ENCODE assay signal across 18 cellular contexts in the genomic region with DNA sequence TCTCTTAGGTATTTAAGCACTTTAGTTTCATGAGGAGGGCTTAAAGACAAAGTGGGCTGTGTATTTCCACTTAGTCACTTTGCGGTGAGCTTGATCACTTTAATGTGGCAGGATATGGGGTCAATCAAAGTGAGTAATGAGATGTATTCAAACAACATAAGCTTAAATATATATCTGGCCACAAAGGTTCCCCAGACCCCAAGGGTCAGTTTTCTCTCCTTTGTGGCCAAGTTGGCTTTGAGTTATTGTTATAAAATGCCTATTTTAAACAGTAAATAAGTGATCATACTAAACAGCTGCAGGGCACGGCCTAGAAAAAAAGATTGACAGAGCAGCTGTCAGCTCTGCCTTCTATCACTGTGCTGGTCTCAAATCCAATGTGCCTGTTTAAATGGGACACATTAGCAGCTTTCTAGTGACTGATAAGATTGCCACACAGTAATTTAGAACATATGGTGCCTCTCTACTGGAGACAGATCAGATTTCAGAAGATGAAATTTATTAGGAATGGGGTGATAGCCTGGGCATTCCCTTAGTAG.
A peak's percentile ranks its signal among the peaks of the same experiment; 100 is the strongest.
DNase-seq lines count a peak whose midpoint lies in the region; ATAC-seq and TF ChIP-seq lines count a peak whose summit lies in the region.
"Had no signal": no experiment of that assay in that cellular context is flagged by ENCODE, and none has a peak within 500 bp of the region (broad histone marks: within the 10 kb centered on the region; RNA-seq: fewer than 3 reads in every experiment).

No MANE protein-coding gene starts in this region.

- H3K9ac ChIP-seq in BLaER1 (no peak overlapping the region), mesenchymal stem cell (ENCODE audit: low read length) (no peak overlapping the region)

- no peaks in the 10 kb centered on the region for H3K9me3 ChIP-seq in BLaER1
- H3K9me3 ChIP-seq in mesenchymal stem cell (ENCODE audit: control insufficient read depth, low read length) = no peaks in the 10 kb centered on the region
- H3K9me3 ChIP-seq: pancreas, thoracic aorta had no signal

- H2BK15ac ChIP-seq in mesenchymal stem cell (ENCODE audit: low read depth, poor library complexity, severe bottlenecking) = no peak overlapping the region

- H3K27me3 Mint-ChIP-seq in activated CD8-positive, alpha-beta T cell treated with anti-CD3 and anti-CD28 coated beads for 36 hours = peaks cover 16% of the 10 kb centered on the region
- H3K27me3 Mint-ChIP-seq: activated CD4-positive, alpha-beta T cell treated with anti-CD3 and anti-CD28 coated beads, Interleukin-2, amount 10 ng/mL, durations not matched to agents 7 days and 5 days had no signal

- no peak overlapping the region for H2BK5ac ChIP-seq in mesenchymal stem cell (ENCODE audit: low read depth, low read length, poor library complexity, severe bottlenecking)

- no peaks in the 10 kb centered on the region for H3K79me1 ChIP-seq in mesenchymal stem cell (replicated peaks; ENCODE audit: low read length, poor library complexity, severe bottlenecking)

- H4K20me1 ChIP-seq in BLaER1 = no peaks in the 10 kb centered on the region

- DNase-seq in LoVo (ENCODE audit: low spot score) (peak; percentile 55), mesenchymal stem cell (peak; percentile 40)
- DNase-seq in activated CD8-positive, alpha-beta T cell treated with anti-CD3 and anti-CD28 coated beads for 36 hours = peak; percentile 53
- DNase-seq in stimulated activated CD4-positive, alpha-beta T cell treated with anti-CD3 and anti-CD28 coated beads, Interleukin-4, amount 100 ng/mL, for 4 hours = no peak
- DNase-seq: activated CD4-positive, alpha-beta T cell treated with anti-CD3 and anti-CD28 coated beads, Interleukin-2, amount 10 ng/mL, durations not matched to agents 7 days and 5 days; anterior cingulate cortex; DMS153; midbrain; NCI-H345; pancreas; PC-9 had no signal

- H3K4me1 Mint-ChIP-seq in activated CD8-positive, alpha-beta T cell treated with anti-CD3 and anti-CD28 coated beads for 36 hours (ENCODE audit: low read depth) = peaks cover 11% of the 10 kb centered on the region
- H3K4me1 Mint-ChIP-seq: activated CD4-positive, alpha-beta T cell treated with anti-CD3 and anti-CD28 coated beads, Interleukin-2, amount 10 ng/mL, durations not matched to agents 7 days and 5 days; activated T-helper 17 cell treated with anti-CD3 and anti-CD28 coated beads, Interleukin-2, amount 50 U/mL, for 72 hours had no signal

- no peak overlapping the region for H2AK5ac ChIP-seq in mesenchymal stem cell (ENCODE audit: low read length, severe bottlenecking)

- POLR2A ChIA-PET in activated CD8-positive, alpha-beta T cell treated with anti-CD3 and anti-CD28 coated beads for 36 hours (lab: Charles Lee) = no interaction called here

- ATAC-seq in activated CD8-positive, alpha-beta T cell treated with anti-CD3 and anti-CD28 coated beads for 36 hours = peak; percentile 65
- no peak for ATAC-seq in GM21423 (IDR thresholded peaks at IDR 0.05; ENCODE audit: unreplicated experiment)
- no peak for ATAC-seq in GM21737 (IDR thresholded peaks at IDR 0.05; ENCODE audit: unreplicated experiment)
- no peak for ATAC-seq in HG03457 (IDR thresholded peaks at IDR 0.05; ENCODE audit: unreplicated experiment)
- ATAC-seq: activated T-helper 17 cell treated with anti-CD3 and anti-CD28 coated beads, Interleukin-2, amount 50 U/mL, for 72 hours; pancreas had no signal

- CTCF ChIA-PET in activated CD8-positive, alpha-beta T cell treated with anti-CD3 and anti-CD28 coated beads for 36 hours (lab: Charles Lee) = interaction anchor here (0.6 kb wide), 1 partner anchor 49 kb away, joined by 3 read pairs; no protein-coding TSS in a partner anchor

- H3K4me2 ChIP-seq in BLaER1 (peak overlapping the region; percentile 49), mesenchymal stem cell (ENCODE audit: low read length, poor library complexity, severe bottlenecking) (no peak overlapping the region)
- H3K4me2 ChIP-seq: PC-9 had no signal

- H3K36me3 ChIP-seq in BLaER1 = no peaks in the 10 kb centered on the region
- no peaks in the 10 kb centered on the region for H3K36me3 ChIP-seq in mesenchymal stem cell (ENCODE audit: control insufficient read depth in 1 of 2, insufficient read depth in 2 of 2, low read depth in 1 of 2, low read length in 2 of 2)
- H3K36me3 ChIP-seq: pancreas, thoracic aorta had no signal

- H3K27ac ChIP-seq in BLaER1 (no peak overlapping the region), mesenchymal stem cell (ENCODE audit: low read length, poor library complexity, severe bottlenecking) (no peak overlapping the region)
- H3K27ac ChIP-seq: pancreas, PC-9, thoracic aorta had no signal

- 0% methylated on average over 1 of the region's 2 CpGs for WGBS in mesenchymal stem cell

- no peak for TF ChIP-seq CTCF in activated CD8-positive, alpha-beta T cell treated with anti-CD3 and anti-CD28 coated beads for 36 hours (IDR thresholded peaks at IDR 0.05)

- no peak overlapping the region for H2AFZ ChIP-seq in mesenchymal stem cell (ENCODE audit: low read depth, low read length)
- H2AFZ ChIP-seq: PC-9 had no signal

- H3K4me3 Mint-ChIP-seq in activated CD8-positive, alpha-beta T cell treated with anti-CD3 and anti-CD28 coated beads for 36 hours = no peak overlapping the region
- H3K4me3 Mint-ChIP-seq: activated CD4-positive, alpha-beta T cell treated with anti-CD3 and anti-CD28 coated beads, Interleukin-2, amount 10 ng/mL, durations not matched to agents 7 days and 5 days; activated T-helper 17 cell treated with anti-CD3 and anti-CD28 coated beads, Interleukin-2, amount 50 U/mL, for 72 hours; T-helper 1 cell treated with Interleukin-12 subunit alpha and Interleukin-12 subunit beta and Interleukin-4 antibody, amounts not matched to agents 30 μg/mL and 1 μg/mL, for 36 hours had no signal

- no peak overlapping the region for H3K14ac ChIP-seq in mesenchymal stem cell (ENCODE audit: low read length in 2 of 2)

- intact Hi-C loops in activated CD8-positive, alpha-beta T cell treated with anti-CD3 and anti-CD28 coated beads for 36 hours (cut with micrococcal nuclease) = no loop called here

- H4K91ac ChIP-seq in mesenchymal stem cell (ENCODE audit: low read length) = no peak overlapping the region

- H3K27me3 ChIP-seq in BLaER1 (no peaks in the 10 kb centered on the region), mesenchymal stem cell (ENCODE audit: control insufficient read depth in 1 of 2, insufficient read depth in 1 of 2, low read length in 2 of 2) (no peaks in the 10 kb centered on the region)
- H3K27me3 ChIP-seq: pancreas had no signal

- H3K4me3 ChIP-seq in BLaER1 = no peak overlapping the region
- no peak overlapping the region for H3K4me3 ChIP-seq in mesenchymal stem cell (ENCODE audit: insufficient read depth in 1 of 2, low read depth in 1 of 2, low read length in 2 of 2)
- H3K4me3 ChIP-seq: pancreas, PC-9, thoracic aorta had no signal

- no peak overlapping the region for H3K4ac ChIP-seq in mesenchymal stem cell (ENCODE audit: low read depth in 1 of 2, low read length in 2 of 2)

- H4K8ac ChIP-seq in mesenchymal stem cell (ENCODE audit: low read length) = no peak overlapping the region

- H3K4me1 ChIP-seq in BLaER1 (peaks cover 12% of the 10 kb centered on the region), mesenchymal stem cell (ENCODE audit: control insufficient read depth, insufficient read depth, low read depth, low read length) (no peaks in the 10 kb centered on the region)
- H3K4me1 ChIP-seq: pancreas had no signal

- no peak overlapping the region for H3K27ac Mint-ChIP-seq in activated CD8-positive, alpha-beta T cell treated with anti-CD3 and anti-CD28 coated beads for 36 hours
- H3K27ac Mint-ChIP-seq: activated CD4-positive, alpha-beta T cell treated with anti-CD3 and anti-CD28 coated beads, Interleukin-2, amount 10 ng/mL, durations not matched to agents 7 days and 5 days; activated T-helper 17 cell treated with anti-CD3 and anti-CD28 coated beads, Interleukin-2, amount 50 U/mL, for 72 hours; T-helper 1 cell treated with Interleukin-12 subunit alpha and Interleukin-12 subunit beta and Interleukin-4 antibody, amounts not matched to agents 30 μg/mL and 1 μg/mL, for 36 hours had no signal

- H3K9me3 Mint-ChIP-seq in activated CD8-positive, alpha-beta T cell treated with anti-CD3 and anti-CD28 coated beads for 36 hours = no peaks in the 10 kb centered on the region
- H3K9me3 Mint-ChIP-seq: activated CD4-positive, alpha-beta T cell treated with anti-CD3 and anti-CD28 coated beads, Interleukin-2, amount 10 ng/mL, durations not matched to agents 7 days and 5 days; activated T-helper 17 cell treated with anti-CD3 and anti-CD28 coated beads, Interleukin-2, amount 50 U/mL, for 72 hours; T-helper 1 cell treated with Interleukin-12 subunit alpha and Interleukin-12 subunit beta and Interleukin-4 antibody, amounts not matched to agents 30 μg/mL and 1 μg/mL, for 36 hours had no signal

- H3K36me3 Mint-ChIP-seq in activated CD8-positive, alpha-beta T cell treated with anti-CD3 and anti-CD28 coated beads for 36 hours (ENCODE audit: low read depth) = no peaks in the 10 kb centered on the region

- no peak overlapping the region for H3K23ac ChIP-seq in mesenchymal stem cell (ENCODE audit: low read length in 2 of 2)

- no peak overlapping the region for H2BK12ac ChIP-seq in mesenchymal stem cell (ENCODE audit: low read length in 2 of 2)

- no peak overlapping the region for H3K18ac ChIP-seq in mesenchymal stem cell (ENCODE audit: low read depth in 1 of 2, low read length in 2 of 2)

- H2BK120ac ChIP-seq in mesenchymal stem cell (ENCODE audit: low read depth, low read length) = no peak overlapping the region

Comparison
In these comparisons a context has a peak if more than half of its experiments do, and no peak if none do; other contexts are left out.
1. DNase-seq: peak in LoVo (single experiment), activated CD8-positive, alpha-beta T cell treated with anti-CD3 and anti-CD28 coated beads for 36 hours (single experiment) and mesenchymal stem cell (single experiment); none in stimulated activated CD4-positive, alpha-beta T cell treated with anti-CD3 and anti-CD28 coated beads, Interleukin-4, amount 100 ng/mL, for 4 hours (0 of 2).